ENCODE assay signal across 1 cellular context in genomic region chr14:50837271-50837670, GRCh38.
TF ChIP-seq lines count a peak whose summit lies in the region.

No MANE protein-coding gene starts in this region.

TF ChIP-seq in IMR-90, 13 proteins besides CTCF, POLR2A, EP300 and RAD21:
- no peak for TF ChIP-seq ELK1 (IDR thresholded peaks at IDR 0.05; ENCODE audit: borderline replicate concordance, low read depth, low read length)
- TF ChIP-seq CHD1 (IDR thresholded peaks at IDR 0.05; ENCODE audit: low read depth, low read length) = no peak
- no peak for TF ChIP-seq RCOR1 (IDR thresholded peaks at IDR 0.05; ENCODE audit: insufficient replicate concordance, low read length)
- no peak for TF ChIP-seq CEBPB (IDR thresholded peaks at IDR 0.05; ENCODE audit: low read depth, low read length)
- TF ChIP-seq NFE2L2 (IDR thresholded peaks at IDR 0.05; ENCODE audit: low read depth, low read length) = no peak
- TF ChIP-seq RFX5 (IDR thresholded peaks at IDR 0.05; ENCODE audit: low read depth, low read length) = no peak
- no peak for TF ChIP-seq SMC3 (IDR thresholded peaks at IDR 0.05; ENCODE audit: low read depth, low read length)
- no peak for TF ChIP-seq MAFK (IDR thresholded peaks at IDR 0.05; ENCODE audit: low read depth, low read length)
- no peak for TF ChIP-seq MXI1 (IDR thresholded peaks at IDR 0.05; ENCODE audit: borderline replicate concordance, low read depth, low read length)
- TF ChIP-seq FOS (IDR thresholded peaks at IDR 0.05; ENCODE audit: low read depth, low read length) = no peak
- no peak for TF ChIP-seq MAZ (IDR thresholded peaks at IDR 0.05; ENCODE audit: borderline replicate concordance, low read depth, low read length)
- TF ChIP-seq USF2 (IDR thresholded peaks at IDR 0.05; ENCODE audit: low read depth, low read length) = no peak
- TF ChIP-seq BHLHE40 (IDR thresholded peaks at IDR 0.05; ENCODE audit: low read depth, low read length) = no peak
TF ChIP-seq in IMR-90: peak in this region for 0.
